Comparison of ENCODE assay signal across 26 cellular contexts in the genomic region with DNA sequence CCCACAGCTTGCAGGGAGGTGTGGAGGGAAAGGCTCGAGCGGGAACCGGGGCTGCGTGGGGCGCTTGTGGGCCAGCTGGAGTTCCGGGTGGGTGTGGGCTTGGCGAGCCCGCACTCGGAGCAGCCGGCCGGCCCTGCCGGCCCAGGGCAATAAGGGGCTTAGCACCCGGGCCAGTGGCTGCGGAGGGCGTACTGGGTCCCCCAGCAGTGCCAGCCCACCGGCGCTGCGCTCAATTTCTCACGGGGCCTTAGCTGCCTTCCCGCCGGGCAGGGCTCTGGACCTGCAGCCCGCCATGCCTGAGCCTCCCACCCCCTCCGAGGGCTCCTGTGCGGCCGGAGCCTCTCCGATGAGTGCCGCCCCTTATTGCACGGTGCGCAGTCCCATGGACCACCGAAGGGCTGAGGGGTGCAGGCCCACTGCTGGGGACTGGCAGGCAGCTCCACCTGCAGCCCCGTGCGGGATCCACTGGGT.
DNase-seq lines count a peak whose midpoint lies in the region; ATAC-seq and TF ChIP-seq lines count a peak whose summit lies in the region.
"Had no signal": no experiment of that assay in that cellular context is flagged by ENCODE, and none has a peak within 500 bp of the region (broad histone marks: within the 10 kb centered on the region; RNA-seq: fewer than 3 reads in every experiment).

No MANE protein-coding gene starts in this region.

- no peaks in the 10 kb centered on the region for H3K27me3 ChIP-seq in right cardiac atrium (ENCODE audit: control insufficient read depth, insufficient read depth)
- H3K27me3 ChIP-seq in testis = no peaks in the 10 kb centered on the region
- H3K27me3 ChIP-seq: BE2C, BLaER1 had no signal

- peaks cover 3% of the 10 kb centered on the region for H3K9me3 Mint-ChIP-seq in chondrocyte (ENCODE audit: low read depth)

- ATAC-seq in right cardiac atrium = no peak
- no peak for ATAC-seq in Right ventricle myocardium inferior
- ATAC-seq in HG02571 (IDR thresholded peaks at IDR 0.05; ENCODE audit: unreplicated experiment) = no peak
- ATAC-seq: GM12878 had no signal

- no peaks in the 10 kb centered on the region for H3K4me1 Mint-ChIP-seq in chondrocyte (ENCODE audit: low read depth)
- H3K4me1 Mint-ChIP-seq: CD14-positive monocyte; CD4-positive, alpha-beta memory T cell; CD4-positive, CD25-positive, alpha-beta regulatory T cell; CD8-positive, alpha-beta memory T cell had no signal

- no peaks in the 10 kb centered on the region for H3K27me3 Mint-ChIP-seq in chondrocyte (ENCODE audit: low read depth)
- H3K27me3 Mint-ChIP-seq: CD4-positive, alpha-beta memory T cell; CD4-positive, CD25-positive, alpha-beta regulatory T cell had no signal

- no peaks in the 10 kb centered on the region for H3K9me3 ChIP-seq in right cardiac atrium (ENCODE audit: control insufficient read depth, low read length)
- H3K9me3 ChIP-seq in testis = no peaks in the 10 kb centered on the region
- H3K9me3 ChIP-seq: BLaER1 had no signal

- no peaks in the 10 kb centered on the region for H3K36me3 ChIP-seq in testis (ENCODE audit: low read depth, missing control alignments)
- H3K36me3 ChIP-seq: BE2C, BLaER1 had no signal

- intact Hi-C loops in right cardiac atrium (cut with DNase I) (no loop called here), Right ventricle myocardium inferior (cut with DNase I) (no loop called here), posterior vena cava (cut with DNase I) (no loop called here), testis (cut with DNase I; ENCODE audit: low total_unique reads) (no loop called here)

- H3K4me3 ChIP-seq in right cardiac atrium (ENCODE audit: low read length) (no peak overlapping the region), testis (peak overlapping the region; percentile 29 to 48)
- H3K4me3 ChIP-seq: BLaER1, GM12878 had no signal

- H3K27ac ChIP-seq in right cardiac atrium (ENCODE audit: low read length) (no peak overlapping the region), testis (no peak overlapping the region)
- H3K27ac ChIP-seq: BLaER1 had no signal

- H3K4me1 ChIP-seq in right cardiac atrium (ENCODE audit: control insufficient read depth, insufficient read depth, low read length) = no peaks in the 10 kb centered on the region
- H3K4me1 ChIP-seq in testis = no peaks in the 10 kb centered on the region
- H3K4me1 ChIP-seq: BE2C, BLaER1 had no signal

- TF ChIP-seq POLR2A in testis (IDR thresholded peaks at IDR 0.05) = no peak

- H3K4me3 Mint-ChIP-seq in chondrocyte (ENCODE audit: unreplicated experiment) = no peak overlapping the region
- H3K4me3 Mint-ChIP-seq: CD14-positive monocyte; CD4-positive, alpha-beta memory T cell; CD4-positive, CD25-positive, alpha-beta regulatory T cell; CD8-positive, alpha-beta memory T cell had no signal

- TF ChIP-seq CTCF in chondrocyte (IDR thresholded peaks at IDR 0.05) (no peak), testis (IDR thresholded peaks at IDR 0.05) (no peak)

- no peaks in the 10 kb centered on the region for H3K36me3 Mint-ChIP-seq in chondrocyte (ENCODE audit: low read depth)
- H3K36me3 Mint-ChIP-seq: CD14-positive monocyte; CD4-positive, alpha-beta memory T cell; CD4-positive, CD25-positive, alpha-beta regulatory T cell; CD8-positive, alpha-beta memory T cell had no signal

- 95% methylated on average over 32 of the region's 32 CpGs for WGBS in right cardiac atrium
- 39 to 85% methylated on average over 11 to 28 of the region's 32 CpGs for WGBS in testis, 2 donors

- peak in 2 of 3 donors; percentile 11 to 39 for DNase-seq in right cardiac atrium
- no peak for DNase-seq in Right ventricle myocardium inferior (ENCODE audit: missing footprints)
- DNase-seq in chondrocyte (ENCODE audit: low spot score) = peak; percentile 84
- DNase-seq in posterior vena cava (ENCODE audit: low spot score) = peak; percentile 73
- no peak for DNase-seq in testis
- no peak for DNase-seq in activated T-cell treated with anti-CD3 and anti-CD28 coated beads for 4 hours
- DNase-seq in hippocampal formation (lab: John Stamatoyannopoulos, UW) = no peak
- DNase-seq: 8988T; ACHN; BE2C; C1 segment of cervical spinal cord; CD4-positive, CD25-positive, alpha-beta regulatory T cell; CD8-positive, alpha-beta memory T cell; COR-L47; DMS 273 treated with DMSO at 0.1 percent for 48 hours; DMS153; DMS53; DMS79; DND-41; EL; GDM1 had no signal

- H3K27ac Mint-ChIP-seq in chondrocyte (ENCODE audit: unreplicated experiment) = no peak overlapping the region
- H3K27ac Mint-ChIP-seq: CD14-positive monocyte; CD4-positive, alpha-beta memory T cell; CD4-positive, CD25-positive, alpha-beta regulatory T cell; CD8-positive, alpha-beta memory T cell had no signal

Comparison
In these comparisons a context has a peak if more than half of its experiments do, and no peak if none do; other contexts are left out.
1. DNase-seq: peak in right cardiac atrium (2 of 3), chondrocyte (single experiment) and posterior vena cava (single experiment); none in Right ventricle myocardium inferior (single experiment), testis (single experiment), activated T-cell treated with anti-CD3 and anti-CD28 coated beads for 4 hours (single experiment) and hippocampal formation (0 of 2).